ENCODE assay signal across 8 cellular contexts in the genomic region with DNA sequence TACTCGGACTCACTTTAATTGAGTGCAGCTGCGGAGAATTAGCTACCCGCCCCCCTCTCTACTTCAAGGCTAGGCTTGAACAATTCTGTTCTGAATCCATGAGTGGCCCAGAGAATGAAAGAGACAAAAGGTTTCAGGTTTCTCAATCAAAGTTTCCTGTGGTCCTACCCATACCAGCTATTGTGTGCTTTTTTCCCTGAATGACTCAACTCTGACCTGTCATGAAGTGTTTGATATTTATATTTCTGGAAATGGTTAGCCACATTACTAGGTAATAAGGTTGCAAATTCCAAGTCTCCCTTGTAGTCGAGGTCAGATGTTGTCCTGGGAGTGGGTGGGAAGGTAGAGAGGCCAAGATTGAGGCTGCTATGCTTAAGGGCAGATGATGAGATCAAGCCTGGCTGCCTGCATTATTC.
DNase-seq lines count a peak whose midpoint lies in the region; ATAC-seq and TF ChIP-seq lines count a peak whose summit lies in the region.

No MANE protein-coding gene starts in this region.

- DNase-seq in GM12865 (ENCODE audit: low read depth), result peak; percentile 64
- peak; percentile 86 to 88 for DNase-seq in lung microvascular endothelial cell (ENCODE audit: low read depth in 2 of 2)
- no peak for DNase-seq in NCI-H82 treated with DMSO at 0.1 percent for 48 hours (lab: John Stamatoyannopoulos, UW; ENCODE audit: unreplicated experiment)
- no peak for DNase-seq in stimulated activated CD4-positive, alpha-beta T cell treated with anti-CD3 and anti-CD28 coated beads, Interleukin-2, amount 100 ng/mL, for 24 hours
- DNase-seq in hypothalamus (lab: John Stamatoyannopoulos, UW), result no peak

- H3K36me3 Mint-ChIP-seq in activated T-helper 17 cell treated with anti-CD3 and anti-CD28 coated beads, Interleukin-2, amount 50 U/mL, for 72 hours (ENCODE audit: low read depth), result no peaks in the 10 kb centered on the region

- no peaks in the 10 kb centered on the region for H3K27me3 Mint-ChIP-seq in activated T-helper 17 cell treated with anti-CD3 and anti-CD28 coated beads, Interleukin-2, amount 50 U/mL, for 72 hours

- peak overlapping the region; percentile 41 for H3K4me3 Mint-ChIP-seq in activated T-helper 17 cell treated with anti-CD3 and anti-CD28 coated beads, Interleukin-2, amount 50 U/mL, for 72 hours

- H3K9me3 Mint-ChIP-seq in activated T-helper 17 cell treated with anti-CD3 and anti-CD28 coated beads, Interleukin-2, amount 50 U/mL, for 72 hours, result no peaks in the 10 kb centered on the region

- TF ChIP-seq EP300 in Ishikawa (IDR thresholded peaks at IDR 0.05; ENCODE audit: borderline replicate concordance), result peak; percentile 98

- ATAC-seq in GM21786 (IDR thresholded peaks at IDR 0.05; ENCODE audit: unreplicated experiment), result peak; percentile 54
- ATAC-seq in activated T-helper 17 cell treated with anti-CD3 and anti-CD28 coated beads, Interleukin-2, amount 50 U/mL, for 72 hours (replicated peaks), result peak; percentile 88

- no peak overlapping the region for H3K4me3 ChIP-seq in GM12865 (ENCODE audit: low read depth, low read length)

- peaks cover 27% of the 10 kb centered on the region for H3K4me1 Mint-ChIP-seq in activated T-helper 17 cell treated with anti-CD3 and anti-CD28 coated beads, Interleukin-2, amount 50 U/mL, for 72 hours

- peak overlapping the region; percentile 74 for H3K27ac Mint-ChIP-seq in activated T-helper 17 cell treated with anti-CD3 and anti-CD28 coated beads, Interleukin-2, amount 50 U/mL, for 72 hours

- TF ChIP-seq RAD21 in Ishikawa (IDR thresholded peaks at IDR 0.05; ENCODE audit: low read depth), result peak; percentile 45

- TF ChIP-seq CTCF in GM12865 (IDR thresholded peaks at IDR 0.05; ENCODE audit: insufficient read depth, low read depth, low read length, missing control alignments), result no peak

TF ChIP-seq in Ishikawa, 13 proteins besides CTCF, POLR2A, EP300 and RAD21:
- TF ChIP-seq CREB1 (IDR thresholded peaks at IDR 0.05; ENCODE audit: low read depth), result no peak
- TF ChIP-seq CEBPB (IDR thresholded peaks at IDR 0.05), result peak; percentile 91
- TF ChIP-seq ZBTB7A (IDR thresholded peaks at IDR 0.05; ENCODE audit: low read depth), result no peak
- TF ChIP-seq TAF1 (IDR thresholded peaks at IDR 0.05; ENCODE audit: low read depth), result no peak
- peak; percentile 98 for TF ChIP-seq TCF12 (IDR thresholded peaks at IDR 0.05; ENCODE audit: low read depth)
- TF ChIP-seq, protein P1, sequence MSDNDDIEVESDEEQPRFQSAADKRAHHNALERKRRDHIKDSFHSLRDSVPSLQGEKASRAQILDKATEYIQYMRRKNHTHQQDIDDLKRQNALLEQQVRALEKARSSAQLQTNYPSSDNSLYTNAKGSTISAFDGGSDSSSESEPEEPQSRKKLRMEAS (IDR thresholded peaks at IDR 0.05), result peak; percentile 54; the same call in 1 of the 2 replicates
- TF ChIP-seq REST (IDR thresholded peaks at IDR 0.05; ENCODE audit: low read depth), result no peak
- TF ChIP-seq, protein P2, sequence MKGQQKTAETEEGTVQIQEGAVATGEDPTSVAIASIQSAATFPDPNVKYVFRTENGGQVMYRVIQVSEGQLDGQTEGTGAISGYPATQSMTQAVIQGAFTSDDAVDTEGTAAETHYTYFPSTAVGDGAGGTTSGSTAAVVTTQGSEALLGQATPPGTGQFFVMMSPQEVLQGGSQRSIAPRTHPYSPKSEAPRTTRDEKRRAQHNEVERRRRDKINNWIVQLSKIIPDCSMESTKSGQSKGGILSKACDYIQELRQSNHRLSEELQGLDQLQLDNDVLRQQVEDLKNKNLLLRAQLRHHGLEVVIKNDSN (IDR thresholded peaks at IDR 0.05), result peak; percentile 48; the same call in 1 of the 2 replicates
- 0 out of 2 replicates have a peak, but pooled peaks have one; percentile 54 for TF ChIP-seq EGR1 (IDR thresholded peaks at IDR 0.05)
- TF ChIP-seq YY1 (IDR thresholded peaks at IDR 0.05; ENCODE audit: low read depth), result no peak
- peak; percentile 93 for TF ChIP-seq TEAD4 (IDR thresholded peaks at IDR 0.05)
- peak; percentile 91 for TF ChIP-seq NFIC (IDR thresholded peaks at IDR 0.05)
- peak; percentile 97 for TF ChIP-seq FOXM1 (IDR thresholded peaks at IDR 0.05; ENCODE audit: borderline replicate concordance, low read depth)

Comparison
In these comparisons a context has a peak if more than half of its experiments do, and no peak if none do; other contexts are left out.
1. DNase-seq: peak in GM12865 (single experiment) and lung microvascular endothelial cell (2 of 2); none in NCI-H82 treated with DMSO at 0.1 percent for 48 hours (single experiment), stimulated activated CD4-positive, alpha-beta T cell treated with anti-CD3 and anti-CD28 coated beads, Interleukin-2, amount 100 ng/mL, for 24 hours (0 of 2) and hypothalamus (0 of 51).